In the genomic region with DNA sequence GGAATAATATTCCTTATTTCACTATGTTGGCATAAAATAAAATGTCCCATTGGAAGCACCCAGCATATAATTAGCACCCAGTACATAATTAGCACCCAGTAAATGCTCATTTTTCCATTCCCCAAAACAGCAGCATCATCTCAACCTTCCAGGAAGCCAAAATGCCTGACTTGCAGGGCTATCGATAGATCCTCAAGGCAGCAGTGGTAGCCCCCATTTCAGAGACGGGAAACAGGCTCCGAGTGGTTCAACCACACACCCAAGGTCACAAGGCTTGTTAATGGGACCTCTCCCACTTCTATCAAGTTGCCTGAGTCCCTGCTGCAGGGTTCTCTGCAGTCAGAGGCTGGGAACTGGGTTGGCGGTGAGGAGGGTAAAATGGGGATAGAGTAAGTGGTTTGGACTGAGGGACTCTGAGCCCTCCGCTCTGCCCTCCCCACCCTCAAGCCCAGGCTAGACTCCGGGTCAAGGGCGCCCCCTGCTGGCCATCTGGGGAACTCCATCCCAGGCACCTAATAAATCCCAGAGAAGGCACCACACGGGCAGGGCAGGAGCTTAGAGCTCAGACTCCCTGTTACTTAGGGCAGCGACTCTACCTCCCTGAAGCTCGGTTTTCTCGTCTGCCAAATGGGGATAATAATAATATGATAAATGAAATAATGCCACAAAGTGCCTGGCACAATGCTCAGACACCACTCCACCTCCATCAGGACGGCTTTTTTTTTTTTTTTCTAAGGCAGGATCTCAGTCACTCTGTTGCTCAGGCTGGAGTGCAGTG, we compare ENCODE assay signal across 7 cellular contexts. TPM values are rescaled to one million over a fixed set of nuclear protein-coding genes. Genes with fewer than 3 reads are reported as not detected.
A peak's percentile ranks its signal among the peaks of the same experiment; 100 is the strongest.
DNase-seq lines count a peak whose midpoint lies in the region; ATAC-seq and TF ChIP-seq lines count a peak whose summit lies in the region.

No MANE protein-coding gene starts in this region.

- H2BK120ac ChIP-seq in mesenchymal stem cell (ENCODE audit: low read depth, low read length), result no peak overlapping the region

- H2AFZ ChIP-seq in mesenchymal stem cell (ENCODE audit: low read depth, low read length), result no peak overlapping the region

- H2BK12ac ChIP-seq in mesenchymal stem cell (ENCODE audit: low read length in 2 of 2), result no peak overlapping the region

- TF ChIP-seq CTCF in GM12865 (IDR thresholded peaks at IDR 0.05; ENCODE audit: insufficient read depth, low read depth, low read length, missing control alignments), result peak; percentile 92

- peak overlapping the region; percentile 8 for H3K9ac ChIP-seq in mesenchymal stem cell (ENCODE audit: low read length)

- H2BK5ac ChIP-seq in mesenchymal stem cell (ENCODE audit: low read depth, low read length, poor library complexity, severe bottlenecking), result no peak overlapping the region

- CTCF ChIA-PET in activated CD4-positive, alpha-beta memory T cell treated with anti-CD3 and anti-CD28 coated beads, Interleukin-2, amount 10 ng/mL, durations not matched to agents 7 days and 5 days (lab: Charles Lee), result interaction anchor here (0.6 to 13.9 kb wide), 28 partner anchors 9 to 556 kb away, joined by 3 to 494 read pairs (median 6); a partner anchor contains a TSS

- H3K36me3 ChIP-seq in mesenchymal stem cell (ENCODE audit: control insufficient read depth in 1 of 2, insufficient read depth in 2 of 2, low read depth in 1 of 2, low read length in 2 of 2), result no peaks in the 10 kb centered on the region

- DNase-seq in GM12865 (ENCODE audit: low read depth) (peak; percentile 89), NCI-H774 (lab: John Stamatoyannopoulos, UW) (peak; percentile 76), ecto neural progenitor cell (ENCODE audit: low spot score) (peak; percentile 96), mesenchymal stem cell (peak; percentile 71)
- DNase-seq in activated CD4-positive, alpha-beta memory T cell treated with anti-CD3 and anti-CD28 coated beads, Interleukin-2, amount 10 ng/mL, durations not matched to agents 7 days and 5 days, result peak; percentile 91
- DNase-seq in stimulated activated CD8-positive, alpha-beta memory T cell treated with anti-CD3 and anti-CD28 coated beads, Interleukin-2, amount 100 ng/mL, for 1 hour (ENCODE audit: low read depth in 2 of 2), result peak; percentile 89 to 90

- no peaks in the 10 kb centered on the region for H3K79me1 ChIP-seq in mesenchymal stem cell (replicated peaks; ENCODE audit: low read length, poor library complexity, severe bottlenecking)

- H3K4me2 ChIP-seq in mesenchymal stem cell (ENCODE audit: low read length, poor library complexity, severe bottlenecking), result no peak overlapping the region

- H3K23ac ChIP-seq in mesenchymal stem cell (ENCODE audit: low read length in 2 of 2), result no peak overlapping the region

- POLR2A ChIA-PET in activated CD4-positive, alpha-beta memory T cell treated with anti-CD3 and anti-CD28 coated beads, Interleukin-2, amount 10 ng/mL, durations not matched to agents 7 days and 5 days (lab: Charles Lee), result interaction anchor here (0.6 to 2.7 kb wide), 7 partner anchors 18 to 60 kb away, joined by 3 to 36 read pairs (median 4); no protein-coding TSS in a partner anchor

- H3K27ac Mint-ChIP-seq in activated CD4-positive, alpha-beta memory T cell treated with anti-CD3 and anti-CD28 coated beads, Interleukin-2, amount 10 ng/mL, durations not matched to agents 7 days and 5 days, result no peak overlapping the region

- no peak overlapping the region for H2AK5ac ChIP-seq in mesenchymal stem cell (ENCODE audit: low read length, severe bottlenecking)

- WGBS in mesenchymal stem cell, result 60% methylated on average over 6 of the region's 12 CpGs

- H3K9me3 Mint-ChIP-seq in activated CD4-positive, alpha-beta memory T cell treated with anti-CD3 and anti-CD28 coated beads, Interleukin-2, amount 10 ng/mL, durations not matched to agents 7 days and 5 days, result no peaks in the 10 kb centered on the region

- H3K14ac ChIP-seq in mesenchymal stem cell (ENCODE audit: low read length in 2 of 2), result no peak overlapping the region

- H2BK15ac ChIP-seq in mesenchymal stem cell (ENCODE audit: low read depth, poor library complexity, severe bottlenecking), result no peak overlapping the region

- peak; percentile 55 for ATAC-seq in HG02981 (IDR thresholded peaks at IDR 0.05; ENCODE audit: unreplicated experiment)

- peaks cover 9% of the 10 kb centered on the region for H3K27me3 Mint-ChIP-seq in activated CD4-positive, alpha-beta memory T cell treated with anti-CD3 and anti-CD28 coated beads, Interleukin-2, amount 10 ng/mL, durations not matched to agents 7 days and 5 days

- no peak overlapping the region for H4K91ac ChIP-seq in mesenchymal stem cell (ENCODE audit: low read length)

- no peaks in the 10 kb centered on the region for H3K9me3 ChIP-seq in mesenchymal stem cell (ENCODE audit: control insufficient read depth, low read length)

- peaks cover 4 to 36% of the 10 kb centered on the region in 2 experiments for H3K27me3 ChIP-seq in mesenchymal stem cell (ENCODE audit: control insufficient read depth in 1 of 2, insufficient read depth in 1 of 2, low read length in 2 of 2)

- no peak overlapping the region for H4K8ac ChIP-seq in mesenchymal stem cell (ENCODE audit: low read length)

- H3K4ac ChIP-seq in mesenchymal stem cell (ENCODE audit: low read depth in 1 of 2, low read length in 2 of 2), result no peak overlapping the region

- H3K36me3 Mint-ChIP-seq in activated CD4-positive, alpha-beta memory T cell treated with anti-CD3 and anti-CD28 coated beads, Interleukin-2, amount 10 ng/mL, durations not matched to agents 7 days and 5 days (ENCODE audit: low read depth), result no peaks in the 10 kb centered on the region

- no peak overlapping the region for H3K18ac ChIP-seq in mesenchymal stem cell (ENCODE audit: low read depth in 1 of 2, low read length in 2 of 2)

- no peak overlapping the region for H3K4me3 Mint-ChIP-seq in activated CD4-positive, alpha-beta memory T cell treated with anti-CD3 and anti-CD28 coated beads, Interleukin-2, amount 10 ng/mL, durations not matched to agents 7 days and 5 days

- H3K4me1 Mint-ChIP-seq in activated CD4-positive, alpha-beta memory T cell treated with anti-CD3 and anti-CD28 coated beads, Interleukin-2, amount 10 ng/mL, durations not matched to agents 7 days and 5 days, result peaks cover 5% of the 10 kb centered on the region

- peaks cover 6% of the 10 kb centered on the region for H3K4me1 ChIP-seq in mesenchymal stem cell (ENCODE audit: control insufficient read depth, insufficient read depth, low read depth, low read length)

- H3K4me3 ChIP-seq in GM12865 (ENCODE audit: low read depth, low read length) (no peak overlapping the region), mesenchymal stem cell (ENCODE audit: insufficient read depth in 1 of 2, low read depth in 1 of 2, low read length in 2 of 2) (no peak overlapping the region)

- H3K27ac ChIP-seq in mesenchymal stem cell (ENCODE audit: low read length, poor library complexity, severe bottlenecking), result no peak overlapping the region

RNA-seq across cellular contexts. Expression of a gene that starts 21.9 kb away (rescaled TPM):
- total RNA-seq in activated CD4-positive, alpha-beta memory T cell treated with anti-CD3 and anti-CD28 coated beads, Interleukin-2, amount 10 ng/mL, durations not matched to agents 7 days and 5 days, result 100 to 1,000 TPM; 481 to 482 TPM
- 0.97 TPM for polyA plus RNA-seq in mesenchymal stem cell (2013, experiment 1 of 2)
- 0.95 TPM for polyA plus RNA-seq in mesenchymal stem cell (2013, experiment 2 of 2)

RNA-seq across cellular contexts. Expression of a gene that starts 56.1 kb away (rescaled TPM):
- total RNA-seq in activated CD4-positive, alpha-beta memory T cell treated with anti-CD3 and anti-CD28 coated beads, Interleukin-2, amount 10 ng/mL, durations not matched to agents 7 days and 5 days, result not detected
- 0.03 TPM for polyA plus RNA-seq in mesenchymal stem cell (2013, experiment 1 of 2)
- 0.04 TPM for polyA plus RNA-seq in mesenchymal stem cell (2013, experiment 2 of 2)
